Comparison of ENCODE assay signal across 12 cellular contexts in genomic region chr11:102760355-102761035, GRCh38. TPM values are rescaled to one million over a fixed set of nuclear protein-coding genes. Genes with fewer than 3 reads are reported as not detected.
DNase-seq lines count a peak whose midpoint lies in the region; ATAC-seq, FAIRE-seq and TF ChIP-seq lines count a peak whose summit lies in the region.
"Had no signal": no experiment of that assay in that cellular context is flagged by ENCODE, and none has a peak within 500 bp of the region (broad histone marks: within the 10 kb centered on the region; RNA-seq: fewer than 3 reads in every experiment).

No MANE protein-coding gene starts in this region.

- DNase-seq in AG04449 (ENCODE audit: low read depth, low spot score) (peak; percentile 86), HFF-Myc (ENCODE audit: extremely low read depth, low read depth) (peak; percentile 86), left ventricle myocardium superior (no peak), NCI-H82 treated with DMSO at 0.1 percent for 48 hours (lab: John Stamatoyannopoulos, UW; ENCODE audit: unreplicated experiment) (no peak), NCI-H187 (lab: John Stamatoyannopoulos, UW) (no peak)
- no peak for DNase-seq in CD8-positive, alpha-beta memory T cell
- DNase-seq: activated CD4-positive, alpha-beta T cell treated with anti-CD3 and anti-CD28 coated beads for 4 hours; effector CD8-positive, alpha-beta T cell; GDM1; occipital lobe had no signal

- TF ChIP-seq CTCF in AG04449 (IDR thresholded peaks at IDR 0.05; ENCODE audit: insufficient read depth, low read length, missing control alignments) = no peak
- TF ChIP-seq CTCF in HFF-Myc (IDR thresholded peaks at IDR 0.05; ENCODE audit: low read depth, low read length, missing control alignments) = no peak

- H3K4me3 Mint-ChIP-seq in CD8-positive, alpha-beta memory T cell = no peak overlapping the region

- POLR2A ChIA-PET in AG04449 (lab: Yijun Ruan, JAX) = interaction anchor here (2.7 kb wide), 1 partner anchor 42 kb away, joined by 8 read pairs; no protein-coding TSS in a partner anchor
- POLR2A ChIA-PET in CD8-positive, alpha-beta memory T cell (lab: Charles Lee) = no interaction called here

- no peak overlapping the region for H3K27ac ChIP-seq in CD8-positive, alpha-beta memory T cell (ENCODE audit: low read depth, low read length)

- H3K27me3 Mint-ChIP-seq in CD8-positive, alpha-beta memory T cell = peaks cover 6 to 24% of the 10 kb centered on the region in 2 donors

- H3K27ac Mint-ChIP-seq in CD8-positive, alpha-beta memory T cell = no peak overlapping the region

- no peaks in the 10 kb centered on the region for H3K27me3 ChIP-seq in CD8-positive, alpha-beta memory T cell (ENCODE audit: insufficient read depth, low read length, poor library complexity, severe bottlenecking)

- no peaks in the 10 kb centered on the region for H3K9me3 Mint-ChIP-seq in CD8-positive, alpha-beta memory T cell

- CTCF ChIA-PET in AG04449 (lab: Yijun Ruan, JAX) = interaction anchor here (0.7 to 1.5 kb wide), 3 partner anchors 22 to 101 kb away, joined by 3 to 4 read pairs (median 3); no protein-coding TSS in a partner anchor
- CTCF ChIA-PET in CD8-positive, alpha-beta memory T cell (lab: Charles Lee) = no interaction called here

- no peaks in the 10 kb centered on the region for H3K36me3 Mint-ChIP-seq in CD8-positive, alpha-beta memory T cell

- peak; percentile 90 for FAIRE-seq in TTC549 (lab: Jason Lieb, UNC)

- H3K4me1 ChIP-seq in CD8-positive, alpha-beta memory T cell (ENCODE audit: insufficient read depth, low read length) = no peaks in the 10 kb centered on the region

- intact Hi-C loops in left ventricle myocardium superior (cut with micrococcal nuclease) = no loop called here

- ATAC-seq in left ventricle myocardium superior (peak; percentile 65), HG02970 (IDR thresholded peaks at IDR 0.05; ENCODE audit: low FRiP score, unreplicated experiment) (no peak)

- no peaks in the 10 kb centered on the region for H3K4me1 Mint-ChIP-seq in CD8-positive, alpha-beta memory T cell

- H3K4me3 ChIP-seq in AG04449 (ENCODE audit: low read depth, low read length) (no peak overlapping the region), HFF-Myc (replicated peaks; ENCODE audit: low read depth, low read length) (no peak overlapping the region)
- H3K4me3 ChIP-seq in CD8-positive, alpha-beta memory T cell (ENCODE audit: low read length) = no peak overlapping the region

- H3K9me3 ChIP-seq in CD8-positive, alpha-beta memory T cell (ENCODE audit: low read length) = no peaks in the 10 kb centered on the region

- H3K36me3 ChIP-seq in CD8-positive, alpha-beta memory T cell (ENCODE audit: insufficient read depth, low read length) = no peaks in the 10 kb centered on the region

RNA-seq across cellular contexts. Expression of gene MMP10, which starts 19.9 kb away (rescaled TPM):
- not detected for total RNA-seq in left ventricle myocardium superior
- not detected for total RNA-seq in CD8-positive, alpha-beta memory T cell
- not detected for polyA plus RNA-seq in CD8-positive, alpha-beta memory T cell
- total RNA-seq: occipital lobe had no signal

RNA-seq across cellular contexts. Expression of gene MMP8, which starts 35.7 kb away (rescaled TPM):
- not detected for total RNA-seq in left ventricle myocardium superior
- total RNA-seq in CD8-positive, alpha-beta memory T cell = not detected
- not detected for polyA plus RNA-seq in CD8-positive, alpha-beta memory T cell

RNA-seq across cellular contexts. Expression of gene MMP1, which starts 37.5 kb away (rescaled TPM):
- total RNA-seq in left ventricle myocardium superior = not detected
- not detected for total RNA-seq in CD8-positive, alpha-beta memory T cell
- not detected for polyA plus RNA-seq in CD8-positive, alpha-beta memory T cell
- total RNA-seq: occipital lobe had no signal

RNA-seq across cellular contexts. Expression of gene MMP27, which starts 54.9 kb away (rescaled TPM):
- total RNA-seq in left ventricle myocardium superior = not detected
- total RNA-seq in CD8-positive, alpha-beta memory T cell = not detected
- not detected for polyA plus RNA-seq in CD8-positive, alpha-beta memory T cell
- total RNA-seq: occipital lobe had no signal

Comparison
In these comparisons a context has a peak if more than half of its experiments do, and no peak if none do; other contexts are left out.
1. DNase-seq: peak in AG04449 (single experiment) and HFF-Myc (single experiment); none in left ventricle myocardium superior (single experiment), NCI-H82 treated with DMSO at 0.1 percent for 48 hours (single experiment), NCI-H187 (0 of 2) and CD8-positive, alpha-beta memory T cell (0 of 5).